16 cellular contexts compared by ENCODE assay signal in genomic region chr22:49091917-49092545, GRCh38.
"Had no signal": no experiment of that assay in that cellular context is flagged by ENCODE, and none has a peak within 500 bp of the region (broad histone marks: within the 10 kb centered on the region; RNA-seq: fewer than 3 reads in every experiment).

No MANE protein-coding gene starts in this region.

- H3K4me1 Mint-ChIP-seq: activated CD4-positive, alpha-beta memory T cell treated with anti-CD3 and anti-CD28 coated beads, Interleukin-2, amount 10 ng/mL, durations not matched to agents 7 days and 5 days; activated naive CD8-positive, alpha-beta T cell treated with anti-CD3 and anti-CD28 coated beads, Interleukin-2, amount 50 U/mL, for 24 hours; immature natural killer cell; naive thymus-derived CD4-positive, alpha-beta T cell; stimulated activated memory B cell treated with anti-CD40 and anti-IgM and Interleukin-4, amounts not matched to agents 10 μg/mL and 1 μg/mL and 100 μg/mL, for 72 hours had no signal

- H3K27ac Mint-ChIP-seq: activated CD4-positive, alpha-beta memory T cell treated with anti-CD3 and anti-CD28 coated beads, Interleukin-2, amount 10 ng/mL, durations not matched to agents 7 days and 5 days; activated naive CD8-positive, alpha-beta T cell treated with anti-CD3 and anti-CD28 coated beads, Interleukin-2, amount 50 U/mL, for 24 hours; immature natural killer cell; naive thymus-derived CD4-positive, alpha-beta T cell; stimulated activated memory B cell treated with anti-CD40 and anti-IgM and Interleukin-4, amounts not matched to agents 10 μg/mL and 1 μg/mL and 100 μg/mL, for 72 hours had no signal

- H3K4me1 ChIP-seq: esophagus muscularis mucosa, psoas muscle, right lobe of liver, tibial nerve had no signal

- H3K4me3 ChIP-seq: esophagus muscularis mucosa, lung, psoas muscle, right lobe of liver, tibial nerve had no signal

- DNase-seq: activated CD4-positive, alpha-beta memory T cell treated with anti-CD3 and anti-CD28 coated beads, Interleukin-2, amount 10 ng/mL, durations not matched to agents 7 days and 5 days; activated CD8-positive, alpha-beta memory T cell treated with anti-CD3 and anti-CD28 coated beads, Interleukin-2, amount 50 U/mL, for 48 hours; activated naive CD4-positive, alpha-beta T cell; activated naive CD8-positive, alpha-beta T cell treated with anti-CD3 and anti-CD28 coated beads, Interleukin-2, amount 50 U/mL, for 24 hours; immature natural killer cell; left cardiac atrium; naive thymus-derived CD4-positive, alpha-beta T cell; right lobe of liver; stimulated activated CD4-positive, alpha-beta T cell treated with anti-CD3 and anti-CD28 coated beads, Interleukin-1b, Interleukin-23, amount 100 ng/mL, for 48 hours had no signal

- H3K4me3 Mint-ChIP-seq: activated CD4-positive, alpha-beta memory T cell treated with anti-CD3 and anti-CD28 coated beads, Interleukin-2, amount 10 ng/mL, durations not matched to agents 7 days and 5 days; activated naive CD8-positive, alpha-beta T cell treated with anti-CD3 and anti-CD28 coated beads, Interleukin-2, amount 50 U/mL, for 24 hours; immature natural killer cell; naive thymus-derived CD4-positive, alpha-beta T cell; stimulated activated memory B cell treated with anti-CD40 and anti-IgM and Interleukin-4, amounts not matched to agents 10 μg/mL and 1 μg/mL and 100 μg/mL, for 72 hours had no signal

- H3K36me3 ChIP-seq: esophagus muscularis mucosa, right lobe of liver, tibial nerve had no signal

- H3K9me3 ChIP-seq: esophagus muscularis mucosa, psoas muscle, right lobe of liver, tibial nerve had no signal

- H3K36me3 Mint-ChIP-seq: immature natural killer cell; naive thymus-derived CD4-positive, alpha-beta T cell; stimulated activated memory B cell treated with anti-CD40 and anti-IgM and Interleukin-4, amounts not matched to agents 10 μg/mL and 1 μg/mL and 100 μg/mL, for 72 hours had no signal

- H3K9me3 Mint-ChIP-seq: activated CD4-positive, alpha-beta memory T cell treated with anti-CD3 and anti-CD28 coated beads, Interleukin-2, amount 10 ng/mL, durations not matched to agents 7 days and 5 days; activated naive CD8-positive, alpha-beta T cell treated with anti-CD3 and anti-CD28 coated beads, Interleukin-2, amount 50 U/mL, for 24 hours; immature natural killer cell had no signal

- H3K27me3 Mint-ChIP-seq: activated CD4-positive, alpha-beta memory T cell treated with anti-CD3 and anti-CD28 coated beads, Interleukin-2, amount 10 ng/mL, durations not matched to agents 7 days and 5 days had no signal

- H3K27me3 ChIP-seq: right lobe of liver, tibial nerve had no signal

- H3K27ac ChIP-seq: esophagus muscularis mucosa, psoas muscle, right lobe of liver, tibial nerve had no signal

- ATAC-seq: activated naive CD8-positive, alpha-beta T cell treated with anti-CD3 and anti-CD28 coated beads, Interleukin-2, amount 50 U/mL, for 24 hours; left cardiac atrium; naive thymus-derived CD4-positive, alpha-beta T cell; psoas muscle; right lobe of liver; stimulated activated memory B cell treated with anti-CD40 and anti-IgM and Interleukin-4, amounts not matched to agents 10 μg/mL and 1 μg/mL and 100 μg/mL, for 72 hours had no signal

- FAIRE-seq: astrocyte, colon had no signal
